ENCODE assay signal across 15 cellular contexts in the genomic region with DNA sequence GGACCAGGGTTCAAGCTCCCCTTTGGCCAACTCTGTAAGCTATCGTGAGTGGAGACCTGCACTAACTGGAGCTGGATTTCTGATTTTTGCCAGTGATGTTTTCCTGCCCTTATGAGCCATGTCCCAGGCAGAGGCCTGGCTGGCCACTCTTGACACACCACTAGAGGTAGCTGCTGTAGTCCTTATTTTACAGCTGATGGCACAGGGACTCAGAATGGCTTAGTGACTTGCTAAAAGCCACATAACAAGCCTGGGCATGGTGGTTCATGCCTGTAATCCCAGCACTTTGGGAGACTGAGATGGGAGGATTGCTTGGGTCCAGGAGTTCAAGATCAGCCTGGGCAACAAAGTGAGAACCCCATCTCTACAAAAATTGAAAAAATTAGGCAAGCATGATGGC. TPM values are rescaled to one million over a fixed set of nuclear protein-coding genes. Genes with fewer than 3 reads are reported as not detected.
DNase-seq lines count a peak whose midpoint lies in the region; TF ChIP-seq lines count a peak whose summit lies in the region.
"Had no signal": no experiment of that assay in that cellular context is flagged by ENCODE, and none has a peak within 500 bp of the region (broad histone marks: within the 10 kb centered on the region; RNA-seq: fewer than 3 reads in every experiment).

No MANE protein-coding gene starts in this region.

- H3K36me3 ChIP-seq in DOHH2 (ENCODE audit: control insufficient read depth, low read length) (no peaks in the 10 kb centered on the region), mesendoderm (ENCODE audit: control insufficient read depth, insufficient read depth, low read length) (no peaks in the 10 kb centered on the region)
- H3K36me3 ChIP-seq: stomach had no signal

- no peaks in the 10 kb centered on the region for H3K9me2 ChIP-seq in DOHH2 (replicated peaks; ENCODE audit: control insufficient read depth, low read length)

- no TSS peak for BruUV-seq in Calu3 (replicated peaks; lab: Mats Ljungman, UMichigan)

- WGBS in mesendoderm (ENCODE audit: extremely low coverage, insufficient coverage, low lambda C conversion rate), result no CpG with 5 or more reads among the region's 1 CpG

- CTCF ChIA-PET in Calu3 (lab: Charles Lee), result no interaction called here

- DNase-seq in KBM-7 (peak; percentile 53), astrocyte of the hippocampus (ENCODE audit: low read depth, low spot score) (peak; percentile 16), mesendoderm (peak; percentile 65), DMS114 treated with DMSO at 0.1 percent for 48 hours (lab: John Stamatoyannopoulos, UW; ENCODE audit: unreplicated experiment) (no peak), cerebellar nuclear complex (lab: John Stamatoyannopoulos, UW) (no peak), Calu3 (no peak)
- DNase-seq in stimulated activated CD4-positive, alpha-beta T cell treated with anti-CD3 and anti-CD28 coated beads, Interleukin-1b, Interleukin-23, amount 100 ng/mL, for 48 hours, result no peak
- DNase-seq: activated CD4-positive, alpha-beta memory T cell treated with anti-CD3 and anti-CD28 coated beads for 36 hours; immature natural killer cell; NCI-H2081 treated with DMSO at 0.1 percent for 48 hours; stimulated activated CD4-positive, alpha-beta T cell treated with anti-CD3 and anti-CD28 coated beads, Interleukin-2, amount 100 ng/mL, for 48 hours; stomach had no signal

- H4K8ac ChIP-seq in mesendoderm (ENCODE audit: low read depth, low read length), result no peak overlapping the region

- H3K79me1 ChIP-seq in mesendoderm (ENCODE audit: low read length), result no peaks in the 10 kb centered on the region

- H2AK5ac ChIP-seq in mesendoderm (ENCODE audit: low read length), result no peak overlapping the region

- H3K4me2 ChIP-seq in DOHH2 (ENCODE audit: low read length) (no peak overlapping the region), mesendoderm (ENCODE audit: low read length) (no peak overlapping the region)

- no peaks in the 10 kb centered on the region for H3K27me3 Mint-ChIP-seq in Calu3 (ENCODE audit: unreplicated experiment)

- H3F3A ChIP-seq in DOHH2 (ENCODE audit: control insufficient read depth, insufficient read depth), result no peaks in the 10 kb centered on the region

- in situ Hi-C loops in KBM-7 (cut with MboI; ENCODE audit: low pct_unique_long_range_greater_than_20kb, low sequenced_read_pairs), result no loop called here

- no peak overlapping the region for H3K4me3 Mint-ChIP-seq in Calu3 (ENCODE audit: low read depth, unreplicated experiment)
- H3K4me3 Mint-ChIP-seq: activated CD4-positive, alpha-beta memory T cell treated with anti-CD3 and anti-CD28 coated beads for 36 hours; immature natural killer cell had no signal

- H3K36me3 Mint-ChIP-seq in Calu3 (ENCODE audit: insufficient read depth, unreplicated experiment), result no peaks in the 10 kb centered on the region
- H3K36me3 Mint-ChIP-seq: activated CD4-positive, alpha-beta memory T cell treated with anti-CD3 and anti-CD28 coated beads for 36 hours had no signal

- intact Hi-C loops in Calu3 (cut with micrococcal nuclease; ENCODE audit: unreplicated experiment), result no loop called here

- H2BK15ac ChIP-seq in mesendoderm (replicated peaks; ENCODE audit: low read depth), result no peak overlapping the region

- H4K5ac ChIP-seq in mesendoderm (ENCODE audit: low read length), result no peak overlapping the region

- no peak overlapping the region for H3K56ac ChIP-seq in mesendoderm (ENCODE audit: low read length)

- TF ChIP-seq CTCF in DOHH2 (IDR thresholded peaks at IDR 0.05; ENCODE audit: low read depth, low read length, poor library complexity, severe bottlenecking) (peak; percentile 17), Calu3 (IDR thresholded peaks at IDR 0.05; ENCODE audit: unreplicated experiment) (no peak)

- H3K9ac ChIP-seq in mesendoderm (ENCODE audit: low read length), result no peak overlapping the region

- H3K27ac ChIP-seq in DOHH2 (ENCODE audit: low read depth, low read length), result no peak overlapping the region
- H3K27ac ChIP-seq in mesendoderm (ENCODE audit: low read depth, low read length), result no peak overlapping the region
- H3K27ac ChIP-seq: SK-N-MC, stomach had no signal

- no peaks in the 10 kb centered on the region for H3K9me3 ChIP-seq in DOHH2 (ENCODE audit: control insufficient read depth, insufficient read depth, low read length)
- H3K9me3 ChIP-seq: stomach had no signal

- H2BK5ac ChIP-seq in mesendoderm (ENCODE audit: low read length), result no peak overlapping the region

- no peak overlapping the region for H3K27ac Mint-ChIP-seq in Calu3 (ENCODE audit: unreplicated experiment)
- H3K27ac Mint-ChIP-seq: activated CD4-positive, alpha-beta memory T cell treated with anti-CD3 and anti-CD28 coated beads for 36 hours had no signal

- H3K27me3 ChIP-seq in DOHH2 (ENCODE audit: control insufficient read depth, low read length), result no peaks in the 10 kb centered on the region
- no peaks in the 10 kb centered on the region for H3K27me3 ChIP-seq in mesendoderm (ENCODE audit: insufficient read depth, low read length, poor library complexity)
- H3K27me3 ChIP-seq: stomach had no signal

- no peaks in the 10 kb centered on the region for H4K20me1 ChIP-seq in DOHH2 (ENCODE audit: control insufficient read depth, insufficient read depth, low read depth, low read length)

- no peak overlapping the region for H3K4me3 ChIP-seq in DOHH2 (ENCODE audit: low read length)
- no peak overlapping the region for H3K4me3 ChIP-seq in mesendoderm (ENCODE audit: low read length)
- H3K4me3 ChIP-seq: SK-N-MC, stomach had no signal

- H3K4ac ChIP-seq in mesendoderm (ENCODE audit: low read depth, low read length), result no peak overlapping the region

- H3K18ac ChIP-seq in mesendoderm (ENCODE audit: low read length), result no peak overlapping the region

- H2BK120ac ChIP-seq in mesendoderm (ENCODE audit: low read depth, low read length), result no peak overlapping the region

- H3K4me1 ChIP-seq in DOHH2 (ENCODE audit: control insufficient read depth, low read length) (no peaks in the 10 kb centered on the region), mesendoderm (ENCODE audit: control insufficient read depth, low read depth, low read length) (no peaks in the 10 kb centered on the region)
- H3K4me1 ChIP-seq: stomach had no signal

- H3K4me1 Mint-ChIP-seq in Calu3 (ENCODE audit: low read depth, unreplicated experiment), result no peaks in the 10 kb centered on the region

- H3K79me2 ChIP-seq in DOHH2 (ENCODE audit: control insufficient read depth, low read length) (no peaks in the 10 kb centered on the region), mesendoderm (ENCODE audit: control insufficient read depth, insufficient read depth, low read length) (no peaks in the 10 kb centered on the region)

- no peak overlapping the region for H3K23ac ChIP-seq in mesendoderm (ENCODE audit: low read length)

- H3K9me3 Mint-ChIP-seq in Calu3 (ENCODE audit: low read depth, unreplicated experiment), result peaks cover 12% of the 10 kb centered on the region
- H3K9me3 Mint-ChIP-seq: activated CD4-positive, alpha-beta memory T cell treated with anti-CD3 and anti-CD28 coated beads for 36 hours had no signal

RNA-seq across cellular contexts. Expression of a gene that starts 33.4 kb away (rescaled TPM):
- 10.5 TPM for polyA plus RNA-seq in mesendoderm (2013, experiment 1 of 2)
- polyA plus RNA-seq in mesendoderm (2013, experiment 2 of 2), result 11.0 TPM
- total RNA-seq in Calu3 (2022), result not detected in 2 replicates
- total RNA-seq: activated CD4-positive, alpha-beta memory T cell treated with anti-CD3 and anti-CD28 coated beads for 36 hours had no signal
- polyA plus RNA-seq: neural cell had no signal

Comparison
In these comparisons a context has a peak if more than half of its experiments do, and no peak if none do; other contexts are left out.
1. DNase-seq: peak in KBM-7 (single experiment), astrocyte of the hippocampus (single experiment) and mesendoderm (single experiment); none in DMS114 treated with DMSO at 0.1 percent for 48 hours (single experiment), cerebellar nuclear complex (0 of 2), Calu3 (single experiment) and stimulated activated CD4-positive, alpha-beta T cell treated with anti-CD3 and anti-CD28 coated beads, Interleukin-1b, Interleukin-23, amount 100 ng/mL, for 48 hours (single experiment).